17 cellular contexts compared by ENCODE assay signal in genomic region chr9:86286278-86286677, GRCh38. TPM values are rescaled to one million over a fixed set of nuclear protein-coding genes. Genes with fewer than 3 reads are reported as not detected.
DNase-seq lines count a peak whose midpoint lies in the region; ATAC-seq and TF ChIP-seq lines count a peak whose summit lies in the region.
"Had no signal": no experiment of that assay in that cellular context is flagged by ENCODE, and none has a peak within 500 bp of the region (broad histone marks: within the 10 kb centered on the region; RNA-seq: fewer than 3 reads in every experiment).

No MANE protein-coding gene starts in this region.

- H3K4me1 Mint-ChIP-seq in activated CD8-positive, alpha-beta T cell treated with anti-CD3 and anti-CD28 coated beads for 36 hours (ENCODE audit: low read depth), result peaks cover 34% of the 10 kb centered on the region
- peaks cover 20% of the 10 kb centered on the region for H3K4me1 Mint-ChIP-seq in activated CD8-positive, alpha-beta T cell treated with anti-CD3 and anti-CD28 coated beads, Interleukin-2, amount 10 ng/mL, durations not matched to agents 7 days and 5 days (ENCODE audit: low read depth)
- H3K4me1 Mint-ChIP-seq in effector memory CD8-positive, alpha-beta T cell (ENCODE audit: low read depth in 2 of 2), result peaks cover 7 to 15% of the 10 kb centered on the region in 2 donors

- no peak for ATAC-seq in activated CD8-positive, alpha-beta T cell treated with anti-CD3 and anti-CD28 coated beads for 36 hours
- ATAC-seq in activated CD8-positive, alpha-beta T cell treated with anti-CD3 and anti-CD28 coated beads, Interleukin-2, amount 10 ng/mL, durations not matched to agents 7 days and 5 days, result no peak
- no peak for ATAC-seq in effector memory CD8-positive, alpha-beta T cell (replicated peaks)
- ATAC-seq in HG02870 (IDR thresholded peaks at IDR 0.05; ENCODE audit: unreplicated experiment) (no peak), GM19397 (IDR thresholded peaks at IDR 0.05; ENCODE audit: unreplicated experiment) (no peak)
- ATAC-seq: activated naive CD4-positive, alpha-beta T cell treated with anti-CD3 and anti-CD28 coated beads, Interleukin-2, amount 50 U/mL, for 72 hours had no signal

- peak overlapping the region; percentile 66 for H3K27ac Mint-ChIP-seq in activated CD8-positive, alpha-beta T cell treated with anti-CD3 and anti-CD28 coated beads for 36 hours
- no peak overlapping the region for H3K27ac Mint-ChIP-seq in activated CD8-positive, alpha-beta T cell treated with anti-CD3 and anti-CD28 coated beads, Interleukin-2, amount 10 ng/mL, durations not matched to agents 7 days and 5 days
- peak overlapping the region; percentile 59 to 78 for H3K27ac Mint-ChIP-seq in effector memory CD8-positive, alpha-beta T cell
- H3K27ac Mint-ChIP-seq: activated T-helper 1 cell treated with anti-CD3 and anti-CD28 coated beads, Interleukin-12 subunit alpha, Interleukin-12 subunit beta, Interleukin-2, Interleukin-4 antibody, amounts not matched to agents 30 ng/mL and 10 ng/mL and 1 ng/mL, durations not matched to agents 14 hours and 24 hours and 36 hours; HFFc6 had no signal

- H3K27me3 Mint-ChIP-seq in activated CD8-positive, alpha-beta T cell treated with anti-CD3 and anti-CD28 coated beads for 36 hours, result no peaks in the 10 kb centered on the region
- H3K27me3 Mint-ChIP-seq in activated CD8-positive, alpha-beta T cell treated with anti-CD3 and anti-CD28 coated beads, Interleukin-2, amount 10 ng/mL, durations not matched to agents 7 days and 5 days (ENCODE audit: low read depth), result no peaks in the 10 kb centered on the region
- no peaks in the 10 kb centered on the region for H3K27me3 Mint-ChIP-seq in effector memory CD8-positive, alpha-beta T cell

- no peak for TF ChIP-seq CTCF in activated CD8-positive, alpha-beta T cell treated with anti-CD3 and anti-CD28 coated beads for 36 hours (IDR thresholded peaks at IDR 0.05)
- TF ChIP-seq CTCF in RWPE1 (conservative IDR thresholded peaks at IDR 0.05; ENCODE audit: low read depth), result no peak
- no peak for TF ChIP-seq CTCF in neutrophil (IDR thresholded peaks at IDR 0.05)

- DNase-seq in activated CD8-positive, alpha-beta T cell treated with anti-CD3 and anti-CD28 coated beads for 36 hours, result no peak
- no peak for DNase-seq in activated CD8-positive, alpha-beta T cell treated with anti-CD3 and anti-CD28 coated beads, Interleukin-2, amount 10 ng/mL, durations not matched to agents 7 days and 5 days
- DNase-seq in RWPE1 (ENCODE audit: low spot score), result no peak
- no peak for DNase-seq in effector memory CD8-positive, alpha-beta T cell
- DNase-seq in kidney tubule cell (ENCODE audit: low spot score), result no peak
- DNase-seq: activated CD8-positive, alpha-beta memory T cell treated with anti-CD3 and anti-CD28 coated beads for 24 hours; HFFc6; Right ventricle myocardium superior; uterus had no signal

- H3K27ac ChIP-seq in RWPE1 (peak overlapping the region; percentile 24; the same call in 1 of the 2 replicates), neutrophil (peak overlapping the region; percentile 93)
- H3K27ac ChIP-seq: uterus, VCaP had no signal

- no peaks in the 10 kb centered on the region for H3K9me3 ChIP-seq in neutrophil
- H3K9me3 ChIP-seq: uterus had no signal

- peaks cover 53% of the 10 kb centered on the region for H3K36me3 ChIP-seq in neutrophil
- H3K36me3 ChIP-seq: uterus had no signal

- peaks cover 37 to 43% of the 10 kb centered on the region in 2 experiments for H3K4me1 ChIP-seq in neutrophil (ENCODE audit: control insufficient read depth in 1 of 2, insufficient read depth in 1 of 2, low read depth in 1 of 2, low read length in 1 of 2)
- H3K4me1 ChIP-seq: uterus had no signal

- H3K4me3 Mint-ChIP-seq in activated CD8-positive, alpha-beta T cell treated with anti-CD3 and anti-CD28 coated beads for 36 hours, result no peak overlapping the region
- no peak overlapping the region for H3K4me3 Mint-ChIP-seq in activated CD8-positive, alpha-beta T cell treated with anti-CD3 and anti-CD28 coated beads, Interleukin-2, amount 10 ng/mL, durations not matched to agents 7 days and 5 days
- no peak overlapping the region for H3K4me3 Mint-ChIP-seq in effector memory CD8-positive, alpha-beta T cell
- H3K4me3 Mint-ChIP-seq: activated T-helper 1 cell treated with anti-CD3 and anti-CD28 coated beads, Interleukin-12 subunit alpha, Interleukin-12 subunit beta, Interleukin-2, Interleukin-4 antibody, amounts not matched to agents 30 ng/mL and 10 ng/mL and 1 ng/mL, durations not matched to agents 14 hours and 24 hours and 36 hours; HFFc6 had no signal

- no peaks in the 10 kb centered on the region for H3K27me3 ChIP-seq in neutrophil
- H3K27me3 ChIP-seq: uterus had no signal

- CTCF ChIA-PET in activated CD8-positive, alpha-beta T cell treated with anti-CD3 and anti-CD28 coated beads for 36 hours (lab: Charles Lee), result interaction anchor here (0.8 to 1.5 kb wide), 2 partner anchors 15 to 35 kb away, joined by 3 to 4 read pairs; no protein-coding TSS in a partner anchor
- CTCF ChIA-PET in activated CD8-positive, alpha-beta T cell treated with anti-CD3 and anti-CD28 coated beads, Interleukin-2, amount 10 ng/mL, durations not matched to agents 7 days and 5 days (lab: Charles Lee), result no interaction called here
- CTCF ChIA-PET in RWPE1 (lab: Yijun Ruan, JAX), result no interaction called here

- peaks cover 6% of the 10 kb centered on the region for H3K36me3 Mint-ChIP-seq in activated CD8-positive, alpha-beta T cell treated with anti-CD3 and anti-CD28 coated beads for 36 hours (ENCODE audit: low read depth)
- peaks cover 17% of the 10 kb centered on the region for H3K36me3 Mint-ChIP-seq in activated CD8-positive, alpha-beta T cell treated with anti-CD3 and anti-CD28 coated beads, Interleukin-2, amount 10 ng/mL, durations not matched to agents 7 days and 5 days (ENCODE audit: low read depth)
- H3K36me3 Mint-ChIP-seq in effector memory CD8-positive, alpha-beta T cell (ENCODE audit: insufficient read depth), result peaks cover 41% of the 10 kb centered on the region

- H3K4me3 ChIP-seq in neutrophil (ENCODE audit: low read depth in 1 of 2, low read length in 1 of 2), result no peak overlapping the region
- H3K4me3 ChIP-seq: uterus had no signal

- intact Hi-C loops in activated CD8-positive, alpha-beta T cell treated with anti-CD3 and anti-CD28 coated beads for 36 hours (cut with micrococcal nuclease), result no loop called here

- POLR2A ChIA-PET in activated CD8-positive, alpha-beta T cell treated with anti-CD3 and anti-CD28 coated beads for 36 hours (lab: Charles Lee), result interaction anchor here (0.7 kb wide), 1 partner anchor 44 kb away, joined by 4 read pairs; no protein-coding TSS in a partner anchor
- POLR2A ChIA-PET in activated CD8-positive, alpha-beta T cell treated with anti-CD3 and anti-CD28 coated beads, Interleukin-2, amount 10 ng/mL, durations not matched to agents 7 days and 5 days (lab: Charles Lee), result no interaction called here
- POLR2A ChIA-PET in RWPE1 (lab: Yijun Ruan, JAX; ENCODE audit: low non-redundant PET), result no interaction called here

- no peaks in the 10 kb centered on the region for H3K9me3 Mint-ChIP-seq in activated CD8-positive, alpha-beta T cell treated with anti-CD3 and anti-CD28 coated beads for 36 hours
- H3K9me3 Mint-ChIP-seq in activated CD8-positive, alpha-beta T cell treated with anti-CD3 and anti-CD28 coated beads, Interleukin-2, amount 10 ng/mL, durations not matched to agents 7 days and 5 days (ENCODE audit: insufficient read depth), result no peaks in the 10 kb centered on the region
- no peaks in the 10 kb centered on the region for H3K9me3 Mint-ChIP-seq in effector memory CD8-positive, alpha-beta T cell
- H3K9me3 Mint-ChIP-seq: activated naive CD4-positive, alpha-beta T cell treated with anti-CD3 and anti-CD28 coated beads, Interleukin-2, amount 50 U/mL, for 72 hours; activated T-helper 1 cell treated with anti-CD3 and anti-CD28 coated beads, Interleukin-12 subunit alpha, Interleukin-12 subunit beta, Interleukin-2, Interleukin-4 antibody, amounts not matched to agents 30 ng/mL and 10 ng/mL and 1 ng/mL, durations not matched to agents 14 hours and 24 hours and 36 hours; HFFc6 had no signal

RNA-seq across cellular contexts. Expression of gene ISCA1, which starts 3.9 kb away (rescaled TPM):
- 10 to 100 TPM; 33.3 to 35.0 TPM for total RNA-seq in activated CD8-positive, alpha-beta T cell treated with anti-CD3 and anti-CD28 coated beads for 36 hours
- 10 to 100 TPM; 17.7 to 21.4 TPM for total RNA-seq in activated CD8-positive, alpha-beta T cell treated with anti-CD3 and anti-CD28 coated beads, Interleukin-2, amount 10 ng/mL, durations not matched to agents 7 days and 5 days

RNA-seq across cellular contexts. Expression of gene C9orf153, which starts 26.8 kb away (rescaled TPM):
- under 1 TPM; 0.16 to 0.40 TPM for total RNA-seq in activated CD8-positive, alpha-beta T cell treated with anti-CD3 and anti-CD28 coated beads for 36 hours
- under 1 TPM; 0.34 to 0.42 TPM for total RNA-seq in activated CD8-positive, alpha-beta T cell treated with anti-CD3 and anti-CD28 coated beads, Interleukin-2, amount 10 ng/mL, durations not matched to agents 7 days and 5 days
- total RNA-seq: A172, HFFc6, M059J had no signal
